ENCODE assay signal across 13 cellular contexts in genomic region chr21:36255650-36256047, GRCh38.
A peak's percentile ranks its signal among the peaks of the same experiment; 100 is the strongest.
DNase-seq lines count a peak whose midpoint lies in the region; ATAC-seq, FAIRE-seq and TF ChIP-seq lines count a peak whose summit lies in the region.
"Had no signal": no experiment of that assay in that cellular context is flagged by ENCODE, and none has a peak within 500 bp of the region (broad histone marks: within the 10 kb centered on the region; RNA-seq: fewer than 3 reads in every experiment).

No MANE protein-coding gene starts in this region.

- no peak for TF ChIP-seq CTCF in right lobe of liver (IDR thresholded peaks at IDR 0.05)

- H2BK12ac ChIP-seq in mesenchymal stem cell (ENCODE audit: low read length in 2 of 2): no peak overlapping the region

- no peak overlapping the region for H3K4ac ChIP-seq in mesenchymal stem cell (ENCODE audit: low read depth in 1 of 2, low read length in 2 of 2)

- no peak overlapping the region for H4K8ac ChIP-seq in mesenchymal stem cell (ENCODE audit: low read length)

- H3K36me3 ChIP-seq in SJCRH30 (0 out of 2 replicates have a peak, but pooled peaks cover under 1% of the 10 kb centered on the region), right lobe of liver (peaks cover 0 to 47% (median 1%) of the 10 kb centered on the region in 4 donors), mesenchymal stem cell (ENCODE audit: control insufficient read depth in 1 of 2, insufficient read depth in 2 of 2, low read depth in 1 of 2, low read length in 2 of 2) (peaks cover 21 to 66% of the 10 kb centered on the region in 2 experiments)

- H2BK5ac ChIP-seq in mesenchymal stem cell (ENCODE audit: low read depth, low read length, poor library complexity, severe bottlenecking): no peak overlapping the region

- H2BK15ac ChIP-seq in mesenchymal stem cell (ENCODE audit: low read depth, poor library complexity, severe bottlenecking): no peak overlapping the region

- no peak overlapping the region for H4K91ac ChIP-seq in mesenchymal stem cell (ENCODE audit: low read length)

- H3K4me1 ChIP-seq in SJCRH30 (peaks cover 37% of the 10 kb centered on the region), right lobe of liver (no peaks in the 10 kb centered on the region), mesenchymal stem cell (ENCODE audit: control insufficient read depth, insufficient read depth, low read depth, low read length) (peaks cover 5% of the 10 kb centered on the region)
- H3K4me1 ChIP-seq: foreskin keratinocyte had no signal

- no peaks in the 10 kb centered on the region for H3K9me3 ChIP-seq in SJCRH30 (replicated peaks)
- H3K9me3 ChIP-seq in right lobe of liver: no peaks in the 10 kb centered on the region
- H3K9me3 ChIP-seq in mesenchymal stem cell (ENCODE audit: control insufficient read depth, low read length): no peaks in the 10 kb centered on the region
- H3K9me3 ChIP-seq: BLaER1, lower lobe of right lung had no signal

- H3K27ac ChIP-seq in SJCRH30: peak overlapping the region; percentile 83
- no peak overlapping the region for H3K27ac ChIP-seq in right lobe of liver
- no peak overlapping the region for H3K27ac ChIP-seq in mesenchymal stem cell (ENCODE audit: low read length, poor library complexity, severe bottlenecking)
- H3K27ac ChIP-seq: BLaER1, foreskin keratinocyte, lower lobe of right lung had no signal

- ATAC-seq in GM19463 (IDR thresholded peaks at IDR 0.05; ENCODE audit: unreplicated experiment) (peak; percentile 65), HG02981 (IDR thresholded peaks at IDR 0.05; ENCODE audit: unreplicated experiment) (peak; percentile 46), right lobe of liver (no peak)
- ATAC-seq: foreskin keratinocyte, lower lobe of right lung, PC-3 had no signal

- WGBS in right lobe of liver (ENCODE audit: insufficient coverage, low coverage, low lambda C conversion rate, missing lambda C conversion rate): 91% methylated on average over 5 of the region's 5 CpGs
- 100% methylated on average over 2 of the region's 5 CpGs for WGBS in mesenchymal stem cell

- intact Hi-C loops in right lobe of liver (cut with DNase I): no loop called here

- no peak overlapping the region for H3K18ac ChIP-seq in mesenchymal stem cell (ENCODE audit: low read depth in 1 of 2, low read length in 2 of 2)

- no peak overlapping the region for H3K23ac ChIP-seq in mesenchymal stem cell (ENCODE audit: low read length in 2 of 2)

- TF ChIP-seq POLR2A in GM12892 (IDR thresholded peaks at IDR 0.05; ENCODE audit: low read depth, low read length) (no peak), right lobe of liver (IDR thresholded peaks at IDR 0.05) (no peak)

- no peak overlapping the region for H2BK120ac ChIP-seq in mesenchymal stem cell (ENCODE audit: low read depth, low read length)

- H3K4me3 ChIP-seq in SJCRH30 (no peak overlapping the region), right lobe of liver (no peak overlapping the region), mesenchymal stem cell (ENCODE audit: insufficient read depth in 1 of 2, low read depth in 1 of 2, low read length in 2 of 2) (no peak overlapping the region)
- H3K4me3 ChIP-seq: BLaER1, lower lobe of right lung had no signal

- H3K9ac ChIP-seq in mesenchymal stem cell (ENCODE audit: low read length): no peak overlapping the region
- H3K9ac ChIP-seq: BLaER1 had no signal

- H3K14ac ChIP-seq in mesenchymal stem cell (ENCODE audit: low read length in 2 of 2): no peak overlapping the region

- no peak overlapping the region for H2AK5ac ChIP-seq in mesenchymal stem cell (ENCODE audit: low read length, severe bottlenecking)

- peak; percentile 54 for FAIRE-seq in GM12892 (lab: Jason Lieb, UNC)

- no peak overlapping the region for H2AFZ ChIP-seq in mesenchymal stem cell (ENCODE audit: low read depth, low read length)

- no peaks in the 10 kb centered on the region for H3K27me3 ChIP-seq in SJCRH30
- H3K27me3 ChIP-seq in right lobe of liver: no peaks in the 10 kb centered on the region
- H3K27me3 ChIP-seq in mesenchymal stem cell (ENCODE audit: control insufficient read depth in 1 of 2, insufficient read depth in 1 of 2, low read length in 2 of 2): no peaks in the 10 kb centered on the region
- H3K27me3 ChIP-seq: BLaER1, foreskin keratinocyte had no signal

- H3K4me2 ChIP-seq in mesenchymal stem cell (ENCODE audit: low read length, poor library complexity, severe bottlenecking): no peak overlapping the region
- H3K4me2 ChIP-seq: BLaER1 had no signal

- DNase-seq in GM12892 (ENCODE audit: insufficient read length) (no peak), SJCRH30 (peak; percentile 55 to 86), right lobe of liver (no peak), 8988T (no peak), C1 segment of cervical spinal cord (lab: John Stamatoyannopoulos, UW) (no peak), mesenchymal stem cell (no peak)
- DNase-seq: activated gamma-delta T cell treated with Interleukin-2 at 50 U/mL for 16 hours, foreskin keratinocyte, lower lobe of right lung, PC-3 had no signal

- no peaks in the 10 kb centered on the region for H3K79me1 ChIP-seq in mesenchymal stem cell (replicated peaks; ENCODE audit: low read length, poor library complexity, severe bottlenecking)

Comparison
In these comparisons a context has a peak if more than half of its experiments do, and no peak if none do; other contexts are left out.
1. DNase-seq: peak in SJCRH30 (2 of 2); none in GM12892 (single experiment), right lobe of liver (0 of 3), 8988T (single experiment), C1 segment of cervical spinal cord (0 of 14) and mesenchymal stem cell (single experiment).
2. ATAC-seq: peak in GM19463 (single experiment) and HG02981 (single experiment); none in right lobe of liver (0 of 4).